Comparison of ENCODE assay signal across 1 cellular context in the genomic region with DNA sequence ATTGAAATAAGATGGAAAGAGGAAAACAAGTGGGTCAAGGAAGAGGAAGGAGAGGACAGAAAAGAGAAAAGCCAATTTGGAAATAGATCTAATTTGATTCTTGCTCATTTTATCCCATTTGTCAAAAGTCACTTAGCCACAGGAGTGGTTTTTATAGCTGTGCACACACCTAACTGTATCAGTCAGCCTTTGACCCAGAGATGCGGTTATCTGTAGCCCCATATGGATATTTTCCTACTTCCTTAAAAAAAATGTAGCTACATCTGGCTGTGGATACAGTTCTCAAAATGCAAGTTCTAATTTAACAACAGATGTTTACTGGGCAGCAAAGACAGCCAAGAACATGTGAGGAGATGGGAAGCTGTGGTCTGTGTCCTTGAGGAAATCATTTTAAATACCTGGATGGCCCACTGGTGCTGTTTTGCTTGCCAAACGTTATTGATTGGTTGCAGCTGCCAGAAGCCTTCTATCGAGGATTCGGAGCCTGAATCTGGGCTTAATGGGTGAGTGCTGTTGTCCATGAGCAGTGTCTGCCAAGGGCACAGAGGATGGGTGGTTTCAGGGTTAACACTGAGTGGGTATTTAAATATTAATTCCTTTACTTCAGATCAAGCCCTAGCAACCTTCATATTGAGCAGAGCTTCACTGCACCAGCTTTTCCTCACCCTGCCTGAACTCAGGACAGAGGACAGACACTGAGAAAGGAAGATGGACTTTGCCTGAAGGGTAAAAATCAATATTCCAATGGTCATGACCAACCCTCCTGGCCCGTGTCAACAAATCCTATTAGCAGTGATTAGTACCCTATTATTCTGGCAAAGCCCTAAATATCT.
TF ChIP-seq lines count a peak whose summit lies in the region.

No MANE protein-coding gene starts in this region.

TF ChIP-seq in HepG2, 621 proteins besides CTCF, POLR2A, EP300 and RAD21 (continued from another document):
- TF ChIP-seq, protein P1, sequence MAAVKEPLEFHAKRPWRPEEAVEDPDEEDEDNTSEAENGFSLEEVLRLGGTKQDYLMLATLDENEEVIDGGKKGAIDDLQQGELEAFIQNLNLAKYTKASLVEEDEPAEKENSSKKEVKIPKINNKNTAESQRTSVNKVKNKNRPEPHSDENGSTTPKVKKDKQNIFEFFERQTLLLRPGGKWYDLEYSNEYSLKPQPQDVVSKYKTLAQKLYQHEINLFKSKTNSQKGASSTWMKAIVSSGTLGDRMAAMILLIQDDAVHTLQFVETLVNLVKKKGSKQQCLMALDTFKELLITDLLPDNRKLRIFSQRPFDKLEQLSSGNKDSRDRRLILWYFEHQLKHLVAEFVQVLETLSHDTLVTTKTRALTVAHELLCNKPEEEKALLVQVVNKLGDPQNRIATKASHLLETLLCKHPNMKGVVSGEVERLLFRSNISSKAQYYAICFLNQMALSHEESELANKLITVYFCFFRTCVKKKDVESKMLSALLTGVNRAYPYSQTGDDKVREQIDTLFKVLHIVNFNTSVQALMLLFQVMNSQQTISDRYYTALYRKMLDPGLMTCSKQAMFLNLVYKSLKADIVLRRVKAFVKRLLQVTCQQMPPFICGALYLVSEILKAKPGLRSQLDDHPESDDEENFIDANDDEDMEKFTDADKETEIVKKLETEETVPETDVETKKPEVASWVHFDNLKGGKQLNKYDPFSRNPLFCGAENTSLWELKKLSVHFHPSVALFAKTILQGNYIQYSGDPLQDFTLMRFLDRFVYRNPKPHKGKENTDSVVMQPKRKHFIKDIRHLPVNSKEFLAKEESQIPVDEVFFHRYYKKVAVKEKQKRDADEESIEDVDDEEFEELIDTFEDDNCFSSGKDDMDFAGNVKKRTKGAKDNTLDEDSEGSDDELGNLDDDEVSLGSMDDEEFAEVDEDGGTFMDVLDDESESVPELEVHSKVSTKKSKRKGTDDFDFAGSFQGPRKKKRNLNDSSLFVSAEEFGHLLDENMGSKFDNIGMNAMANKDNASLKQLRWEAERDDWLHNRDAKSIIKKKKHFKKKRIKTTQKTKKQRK (IDR thresholded peaks at IDR 0.05; ENCODE audit: low read length): no peak
- TF ChIP-seq ZNF329 (CRISPR knock-in tag; IDR thresholded peaks at IDR 0.05; ENCODE audit: low read depth): no peak
